ENCODE assay signal across 14 cellular contexts in genomic region chr1:208855403-208855802, GRCh38.
DNase-seq lines count a peak whose midpoint lies in the region; ATAC-seq and TF ChIP-seq lines count a peak whose summit lies in the region.
"Had no signal": no experiment of that assay in that cellular context is flagged by ENCODE, and none has a peak within 500 bp of the region (broad histone marks: within the 10 kb centered on the region; RNA-seq: fewer than 3 reads in every experiment).

No MANE protein-coding gene starts in this region.

- no peak for TF ChIP-seq POLR2A in erythroblast (IDR thresholded peaks at IDR 0.05; ENCODE audit: low read length)

- ATAC-seq in GM21717 (IDR thresholded peaks at IDR 0.05; ENCODE audit: unreplicated experiment) (peak; percentile 64), HG03342 (IDR thresholded peaks at IDR 0.05; ENCODE audit: unreplicated experiment) (peak; percentile 82)
- ATAC-seq: right lobe of liver had no signal

- in situ Hi-C loops in GM13976 (cut with MboI; ENCODE audit: low sequenced_read_pairs, unreplicated experiment) = no loop called here

- no peak for TF ChIP-seq CTCF in GM13976 (IDR thresholded peaks at IDR 0.05; ENCODE audit: borderline replicate concordance, control extremely low read depth, extremely low read depth, insufficient read depth, missing control alignments)

- DNase-seq in GM13976 (ENCODE audit: low spot score) (peak; percentile 14), GM19238 (ENCODE audit: insufficient read length, low spot score) (peak; percentile 2), erythroblast (lab: John Stamatoyannopoulos, UW) (no peak), HPDE6-E6E7 (ENCODE audit: extremely low spot score) (no peak), GF-D8 (lab: John Stamatoyannopoulos, UW) (no peak)
- no peak for DNase-seq in stimulated activated CD4-positive, alpha-beta T cell treated with anti-CD3 and anti-CD28 coated beads, Interleukin-2, amount 100 ng/mL, for 24 hours
- DNase-seq: activated T-cell treated with anti-CD3 and anti-CD28 coated beads, Interleukin-2, amount 50 U/mL, for 1 hour; aorta; DND-41; KG1; NCI-H2081; right lobe of liver had no signal

Comparison
In these comparisons a context has a peak if more than half of its experiments do, and no peak if none do; other contexts are left out.
1. DNase-seq: peak in GM13976 (single experiment) and GM19238 (single experiment); none in erythroblast (0 of 2), HPDE6-E6E7 (single experiment), stimulated activated CD4-positive, alpha-beta T cell treated with anti-CD3 and anti-CD28 coated beads, Interleukin-2, amount 100 ng/mL, for 24 hours (0 of 2) and GF-D8 (single experiment).